Comparison of ENCODE assay signal across 15 cellular contexts in the genomic region with DNA sequence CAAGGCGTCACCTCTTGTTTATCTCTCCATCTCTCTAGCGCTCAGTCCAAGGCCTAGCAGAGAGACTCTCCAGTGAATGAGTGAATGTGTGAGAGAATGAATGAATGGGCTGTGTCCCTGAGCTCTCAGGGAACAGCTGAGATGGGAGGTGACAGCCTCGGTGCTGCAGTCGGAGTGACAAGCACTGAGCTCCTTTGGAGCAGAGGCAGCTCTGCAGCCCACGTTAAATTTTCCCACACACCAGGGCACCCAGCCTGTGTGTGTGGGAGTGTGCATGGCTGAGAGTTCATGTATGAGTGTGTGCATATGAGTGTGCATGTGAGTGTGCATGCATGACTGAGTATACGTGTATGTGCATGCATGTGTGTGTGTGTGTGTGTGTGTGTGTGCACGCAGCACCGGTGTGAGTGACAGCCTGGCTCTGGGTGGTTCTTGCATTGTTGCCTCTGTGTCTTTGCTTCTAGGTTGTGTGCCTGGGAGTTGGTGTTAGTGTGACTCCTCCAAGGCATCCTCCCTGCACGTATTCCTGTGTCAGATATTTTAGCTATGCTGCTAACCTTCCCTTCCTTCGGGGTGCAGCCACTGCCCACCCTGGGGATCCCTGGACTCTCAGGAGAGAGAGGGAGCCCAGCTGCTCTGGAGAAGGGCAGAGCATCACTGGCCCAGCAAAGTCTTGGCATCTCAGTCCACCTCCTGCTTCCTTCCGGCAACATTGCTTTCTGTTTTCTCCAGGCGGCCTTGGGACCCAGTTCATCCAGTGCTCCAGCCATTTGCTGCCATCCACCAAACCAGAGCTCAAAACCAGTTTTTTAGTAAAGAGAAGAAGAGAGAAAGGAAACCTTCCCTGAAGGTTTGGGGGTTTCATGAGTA.
"Had no signal": no experiment of that assay in that cellular context is flagged by ENCODE, and none has a peak within 500 bp of the region (broad histone marks: within the 10 kb centered on the region; RNA-seq: fewer than 3 reads in every experiment).

No MANE protein-coding gene starts in this region.

- H3K4me3 ChIP-seq: dorsolateral prefrontal cortex, right lobe of liver, testis, tibial nerve, upper lobe of right lung, vagina had no signal

- H3K27me3 ChIP-seq: dorsolateral prefrontal cortex, neutrophil, right lobe of liver, testis, vagina had no signal

- FAIRE-seq: frontal cortex had no signal

- H3K9me3 ChIP-seq: neutrophil, right lobe of liver, testis, tibial nerve, upper lobe of right lung, vagina had no signal

- H3K4me1 ChIP-seq: right lobe of liver, testis, tibial nerve, upper lobe of right lung, vagina had no signal

- H3K36me3 Mint-ChIP-seq: naive thymus-derived CD4-positive, alpha-beta T cell; stimulated activated memory B cell treated with anti-CD40 and anti-IgM and Interleukin-4, amounts not matched to agents 10 μg/mL and 1 μg/mL and 100 μg/mL, for 72 hours had no signal

- H3K9me3 Mint-ChIP-seq: naive thymus-derived CD4-positive, alpha-beta T cell; nephron progenitor cell; stimulated activated memory B cell treated with anti-CD40 and anti-IgM and Interleukin-4, amounts not matched to agents 10 μg/mL and 1 μg/mL and 100 μg/mL, for 72 hours; stimulated activated naive CD8-positive, alpha-beta T cell treated with anti-CD3 and anti-CD28 coated beads, Interleukin-15, Interleukin-2, amounts not matched to agents 100 ng/mL and 50 ng/mL, for 24 hours had no signal

- ATAC-seq: naive thymus-derived CD4-positive, alpha-beta T cell; stimulated activated memory B cell treated with anti-CD40 and anti-IgM and Interleukin-4, amounts not matched to agents 10 μg/mL and 1 μg/mL and 100 μg/mL, for 72 hours; upper lobe of right lung had no signal

- H3K27ac ChIP-seq: neutrophil, right lobe of liver, testis, tibial nerve, upper lobe of right lung, vagina had no signal

- H3K36me3 ChIP-seq: neutrophil, right lobe of liver, tibial nerve, upper lobe of right lung, vagina had no signal

- H3K27ac Mint-ChIP-seq: naive thymus-derived CD4-positive, alpha-beta T cell; nephron progenitor cell; stimulated activated memory B cell treated with anti-CD40 and anti-IgM and Interleukin-4, amounts not matched to agents 10 μg/mL and 1 μg/mL and 100 μg/mL, for 72 hours; stimulated activated naive CD8-positive, alpha-beta T cell treated with anti-CD3 and anti-CD28 coated beads, Interleukin-15, Interleukin-2, amounts not matched to agents 100 ng/mL and 50 ng/mL, for 24 hours had no signal

- DNase-seq: cortex of kidney; effector CD8-positive, alpha-beta T cell; nephron progenitor cell; stimulated activated CD4-positive, alpha-beta T cell treated with anti-CD3 and anti-CD28 coated beads, Interleukin-4, amount 100 ng/mL, for 1 hour; upper lobe of right lung had no signal

- H3K4me3 Mint-ChIP-seq: naive thymus-derived CD4-positive, alpha-beta T cell; nephron progenitor cell; stimulated activated memory B cell treated with anti-CD40 and anti-IgM and Interleukin-4, amounts not matched to agents 10 μg/mL and 1 μg/mL and 100 μg/mL, for 72 hours; stimulated activated naive CD8-positive, alpha-beta T cell treated with anti-CD3 and anti-CD28 coated beads, Interleukin-15, Interleukin-2, amounts not matched to agents 100 ng/mL and 50 ng/mL, for 24 hours had no signal

- H3K4me1 Mint-ChIP-seq: naive thymus-derived CD4-positive, alpha-beta T cell; stimulated activated memory B cell treated with anti-CD40 and anti-IgM and Interleukin-4, amounts not matched to agents 10 μg/mL and 1 μg/mL and 100 μg/mL, for 72 hours had no signal
